8 cellular contexts compared by ENCODE assay signal in the genomic region with DNA sequence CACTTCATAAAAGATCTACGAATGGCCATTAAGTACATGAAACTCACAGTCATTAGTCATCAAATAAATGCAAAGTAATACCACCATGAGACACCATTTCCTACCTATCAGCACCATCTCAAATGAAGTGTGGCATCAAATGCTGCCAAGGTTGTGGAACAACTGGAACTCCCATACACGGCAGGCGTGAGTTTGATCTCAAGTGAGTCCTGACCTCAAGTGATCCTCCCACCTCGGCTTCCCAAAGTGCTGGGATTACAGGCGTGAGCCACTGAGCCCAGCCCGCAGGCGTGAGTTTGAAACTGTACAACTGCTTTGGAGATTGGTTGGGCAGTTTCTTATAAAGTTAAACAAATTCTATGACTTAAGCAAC. TPM values are rescaled to one million over a fixed set of nuclear protein-coding genes. Genes with fewer than 3 reads are reported as not detected.
DNase-seq lines count a peak whose midpoint lies in the region; ATAC-seq and TF ChIP-seq lines count a peak whose summit lies in the region.

No MANE protein-coding gene starts in this region.

- H3K27ac ChIP-seq in A673 (ENCODE audit: low read depth, low read length, poor library complexity, severe bottlenecking), result peak overlapping the region; percentile 51
- peak overlapping the region; percentile 26 for H3K27ac ChIP-seq in right cardiac atrium (ENCODE audit: low read length)
- peak overlapping the region in 7 of 8 donors; percentile 49 to 89 (median 85) for H3K27ac ChIP-seq in spleen

- TF ChIP-seq CTCF in A673 (conservative IDR thresholded peaks at IDR 0.05; ENCODE audit: low read depth, low read length) (no peak), spleen (IDR thresholded peaks at IDR 0.05 in 8 of 11, conservative IDR thresholded peaks at IDR 0.05 in 3 of 11) (no peak)

- CTCF ChIA-PET in A673 (lab: Charles Lee), result interaction anchor here (1.0 to 2.6 kb wide), 2 partner anchors 197 to 359 kb away, joined by 4 to 23 read pairs; no protein-coding TSS in a partner anchor

- H3K4me1 ChIP-seq in A673 (ENCODE audit: insufficient read depth, low read length, poor library complexity, severe bottlenecking) (no peaks in the 10 kb centered on the region), right cardiac atrium (ENCODE audit: control insufficient read depth, insufficient read depth, low read length) (no peaks in the 10 kb centered on the region), spleen (peaks cover 7 to 22% (median 17%) of the 10 kb centered on the region in 6 donors)

- H3K4me3 ChIP-seq in A673 (ENCODE audit: low read depth, low read length, poor library complexity, severe bottlenecking) (peak overlapping the region; percentile 43), right cardiac atrium (ENCODE audit: low read length) (peak overlapping the region; percentile 93), spleen (peak overlapping the region; percentile 42 to 73 (median 48))

- DNase-seq in A673 (ENCODE audit: low spot score), result no peak
- peak; percentile 66 for DNase-seq in M059J (ENCODE audit: low read depth)
- DNase-seq in activated T-helper 1 cell treated with anti-CD3 and anti-CD28 coated beads, Interleukin-12 subunit alpha, Interleukin-12 subunit beta, Interleukin-2, Interleukin-4 antibody, amounts not matched to agents 30 ng/mL and 10 ng/mL and 1 ng/mL, durations not matched to agents 14 hours and 24 hours and 36 hours (ENCODE audit: low spot score), result no peak
- peak in 2 of 3 donors; percentile 24 to 56 for DNase-seq in right cardiac atrium
- DNase-seq in spleen, result no peak
- DNase-seq in NCI-H774 (lab: John Stamatoyannopoulos, UW), result no peak

- H3K4me1 Mint-ChIP-seq in activated T-helper 1 cell treated with anti-CD3 and anti-CD28 coated beads, Interleukin-12 subunit alpha, Interleukin-12 subunit beta, Interleukin-2, Interleukin-4 antibody, amounts not matched to agents 30 ng/mL and 10 ng/mL and 1 ng/mL, durations not matched to agents 14 hours and 24 hours and 36 hours (ENCODE audit: low read depth), result peaks cover 17% of the 10 kb centered on the region

- H3K27ac Mint-ChIP-seq in activated T-helper 1 cell treated with anti-CD3 and anti-CD28 coated beads, Interleukin-12 subunit alpha, Interleukin-12 subunit beta, Interleukin-2, Interleukin-4 antibody, amounts not matched to agents 30 ng/mL and 10 ng/mL and 1 ng/mL, durations not matched to agents 14 hours and 24 hours and 36 hours, result peak overlapping the region; percentile 91

- no peaks in the 10 kb centered on the region for H3K9me3 Mint-ChIP-seq in activated T-helper 1 cell treated with anti-CD3 and anti-CD28 coated beads, Interleukin-12 subunit alpha, Interleukin-12 subunit beta, Interleukin-2, Interleukin-4 antibody, amounts not matched to agents 30 ng/mL and 10 ng/mL and 1 ng/mL, durations not matched to agents 14 hours and 24 hours and 36 hours

- H3K36me3 Mint-ChIP-seq in activated T-helper 1 cell treated with anti-CD3 and anti-CD28 coated beads, Interleukin-12 subunit alpha, Interleukin-12 subunit beta, Interleukin-2, Interleukin-4 antibody, amounts not matched to agents 30 ng/mL and 10 ng/mL and 1 ng/mL, durations not matched to agents 14 hours and 24 hours and 36 hours (ENCODE audit: low read depth), result no peaks in the 10 kb centered on the region

- H3K9me3 ChIP-seq in A673 (ENCODE audit: low read depth, low read length, poor library complexity, severe bottlenecking) (no peaks in the 10 kb centered on the region), right cardiac atrium (ENCODE audit: control insufficient read depth, low read length) (no peaks in the 10 kb centered on the region), spleen (no peaks in the 10 kb centered on the region)

- POLR2A ChIA-PET in A673 (lab: Charles Lee; ENCODE audit: low non-redundant PET), result interaction anchor here (0.5 kb wide), 1 partner anchor 42 kb away, joined by 3 read pairs; no protein-coding TSS in a partner anchor

- no peaks in the 10 kb centered on the region for H3K36me3 ChIP-seq in A673 (ENCODE audit: insufficient read depth, low read length, poor library complexity, severe bottlenecking)
- H3K36me3 ChIP-seq in spleen, result no peaks in the 10 kb centered on the region

- TSS peak; percentile 85 for BruUV-seq in A673 (replicated peaks; lab: Mats Ljungman, UMichigan)

- no peaks in the 10 kb centered on the region for H3K27me3 ChIP-seq in A673 (replicated peaks; ENCODE audit: insufficient read depth, low read depth, low read length, poor library complexity)
- H3K27me3 ChIP-seq in right cardiac atrium (ENCODE audit: control insufficient read depth, insufficient read depth), result no peaks in the 10 kb centered on the region
- no peaks in the 10 kb centered on the region for H3K27me3 ChIP-seq in spleen (replicated peaks in 1 of 7)

- peak overlapping the region; percentile 91 for H3K4me3 Mint-ChIP-seq in activated T-helper 1 cell treated with anti-CD3 and anti-CD28 coated beads, Interleukin-12 subunit alpha, Interleukin-12 subunit beta, Interleukin-2, Interleukin-4 antibody, amounts not matched to agents 30 ng/mL and 10 ng/mL and 1 ng/mL, durations not matched to agents 14 hours and 24 hours and 36 hours

- 3% methylated on average over 7 of the region's 7 CpGs for WGBS in right cardiac atrium
- 1 to 8% (median 3%) methylated on average over 7 of the region's 7 CpGs for WGBS in spleen, 5 donors

- TF ChIP-seq POLR2A in spleen (IDR thresholded peaks at IDR 0.05), result no peak

- intact Hi-C loops in A673 (cut with micrococcal nuclease; ENCODE audit: unreplicated experiment) (loop anchor here (5.0 kb wide), 1 partner anchor 144 kb away; no protein-coding TSS in a partner anchor), right cardiac atrium (cut with DNase I) (loop anchor here in 2 of 4 donors (5.0 to 10.0 kb wide), 2 partner anchors 356 to 359 kb away; no protein-coding TSS in a partner anchor), spleen (cut with DNase I; ENCODE audit: low total_unique reads) (loop anchor here (5.0 to 10.0 kb wide), 2 partner anchors 106 to 359 kb away; no protein-coding TSS in a partner anchor)
- intact Hi-C loops in activated T-helper 1 cell treated with anti-CD3 and anti-CD28 coated beads, Interleukin-12 subunit alpha, Interleukin-12 subunit beta, Interleukin-2, Interleukin-4 antibody, amounts not matched to agents 30 ng/mL and 10 ng/mL and 1 ng/mL, durations not matched to agents 14 hours and 24 hours and 36 hours (cut with micrococcal nuclease), result loop anchor here (1.0 to 2.0 kb wide), 4 partner anchors 29 to 640 kb away; a partner anchor contains a TSS

- H3K27me3 Mint-ChIP-seq in activated T-helper 1 cell treated with anti-CD3 and anti-CD28 coated beads, Interleukin-12 subunit alpha, Interleukin-12 subunit beta, Interleukin-2, Interleukin-4 antibody, amounts not matched to agents 30 ng/mL and 10 ng/mL and 1 ng/mL, durations not matched to agents 14 hours and 24 hours and 36 hours (ENCODE audit: insufficient read depth), result no peaks in the 10 kb centered on the region

- ATAC-seq in GM21390 (IDR thresholded peaks at IDR 0.05; ENCODE audit: unreplicated experiment) (peak; percentile 7), right cardiac atrium (peak; percentile 10 to 45), GM18520 (IDR thresholded peaks at IDR 0.05; ENCODE audit: unreplicated experiment) (no peak)

RNA-seq across cellular contexts. Expression of a gene that starts 28.8 kb away (rescaled TPM):
- total RNA-seq in A673 (2021), result 1.0 and 2.5 TPM in 2 replicates
- total RNA-seq in M059J (2014; rRNA removed; shearing (Covaris generic)), result 4.6 and 5.5 TPM in 2 replicates
- total RNA-seq in activated T-helper 1 cell treated with anti-CD3 and anti-CD28 coated beads, Interleukin-12 subunit alpha, Interleukin-12 subunit beta, Interleukin-2, Interleukin-4 antibody, amounts not matched to agents 30 ng/mL and 10 ng/mL and 1 ng/mL, durations not matched to agents 14 hours and 24 hours and 36 hours, result 1.4 and 2.0 TPM in 2 replicates
- total RNA-seq in right cardiac atrium, result 10 to 100 TPM; 35.2 to 43.2 (median 40.0) TPM
- 51.3 TPM for polyA plus RNA-seq in right cardiac atrium
- 10 to 100 TPM in 2 of 7 donors, 1 to 10 TPM in 5; 4.2 to 11.2 (median 6.3) TPM for total RNA-seq in spleen
- polyA plus RNA-seq in spleen, result 1 to 10 TPM; 2.5 to 6.5 (median 3.3) TPM

RNA-seq across cellular contexts. Expression of a gene that starts 31.2 kb away (rescaled TPM):
- total RNA-seq in A673 (2021), result 11.4 and 16.3 TPM in 2 replicates
- total RNA-seq in M059J (2014; rRNA removed; shearing (Covaris generic)), result 3.5 and 8.5 TPM in 2 replicates
- 149 and 152 TPM in 2 replicates for total RNA-seq in activated T-helper 1 cell treated with anti-CD3 and anti-CD28 coated beads, Interleukin-12 subunit alpha, Interleukin-12 subunit beta, Interleukin-2, Interleukin-4 antibody, amounts not matched to agents 30 ng/mL and 10 ng/mL and 1 ng/mL, durations not matched to agents 14 hours and 24 hours and 36 hours
- total RNA-seq in right cardiac atrium, result 1 to 10 TPM; 2.4 to 5.9 (median 4.4) TPM
- polyA plus RNA-seq in right cardiac atrium, result 2.0 TPM
- 10 to 100 TPM; 49.8 to 76.8 (median 64.2) TPM for total RNA-seq in spleen
- polyA plus RNA-seq in spleen, result 10 to 100 TPM; 20.1 to 35.0 (median 23.6) TPM

Comparison
In these comparisons a context has a peak if more than half of its experiments do, and no peak if none do; other contexts are left out.
1. DNase-seq: peak in M059J (single experiment) and right cardiac atrium (2 of 3); none in A673 (single experiment), activated T-helper 1 cell treated with anti-CD3 and anti-CD28 coated beads, Interleukin-12 subunit alpha, Interleukin-12 subunit beta, Interleukin-2, Interleukin-4 antibody, amounts not matched to agents 30 ng/mL and 10 ng/mL and 1 ng/mL, durations not matched to agents 14 hours and 24 hours and 36 hours (single experiment), spleen (single experiment) and NCI-H774 (single experiment).
2. H3K27ac ChIP-seq: peak in every context shown above with its lines; median percentile 85 in spleen; 51 in A673; 26 in right cardiac atrium.
3. H3K4me3 ChIP-seq: peak in every context shown above with its lines; median percentile 93 in right cardiac atrium; 48 in spleen; 43 in A673.